Comparison of ENCODE assay signal across 16 cellular contexts in genomic region chr16:11264155-11264832, GRCh38.
DNase-seq lines count a peak whose midpoint lies in the region; ATAC-seq and TF ChIP-seq lines count a peak whose summit lies in the region.
"Had no signal": no experiment of that assay in that cellular context is flagged by ENCODE, and none has a peak within 500 bp of the region (broad histone marks: within the 10 kb centered on the region; RNA-seq: fewer than 3 reads in every experiment).

No MANE protein-coding gene starts in this region.

- H3K4me3 ChIP-seq in GM12865 (ENCODE audit: low read depth, low read length): no peak overlapping the region
- H3K4me3 ChIP-seq: skin epidermis had no signal

- DNase-seq in T-helper 1 cell (no peak), GM12865 (ENCODE audit: low read depth) (peak; percentile 40), SKM-1 treated with dmso at 0.1 percent for 144 hours (lab: John Stamatoyannopoulos, UW; ENCODE audit: unreplicated experiment) (peak; percentile 51), GM13977 (ENCODE audit: low spot score) (no peak)
- no peak for DNase-seq in effector memory CD8-positive, alpha-beta T cell
- DNase-seq: H7, mammary epithelial cell, NCI-H187 treated with DMSO at 0.1 percent for 48 hours, NCI-H82, SHP77 treated with DMSO at 0.1 percent for 48 hours, substantia nigra had no signal

- TF ChIP-seq CTCF in GM12865 (IDR thresholded peaks at IDR 0.05; ENCODE audit: insufficient read depth, low read depth, low read length, missing control alignments) (no peak), GM13977 (IDR thresholded peaks at IDR 0.05; ENCODE audit: extremely low read depth, insufficient read depth, missing control alignments) (no peak)

- no peaks in the 10 kb centered on the region for H3K9me3 Mint-ChIP-seq in T-helper 1 cell treated with Interleukin-12 subunit alpha and Interleukin-12 subunit beta and Interleukin-4 antibody, amounts not matched to agents 30 μg/mL and 1 μg/mL, for 36 hours
- no peaks in the 10 kb centered on the region for H3K9me3 Mint-ChIP-seq in effector memory CD8-positive, alpha-beta T cell
- H3K9me3 Mint-ChIP-seq: WTC11 had no signal

- in situ Hi-C loops in GM13977 (cut with MboI; ENCODE audit: low pct_unique_long_range_greater_than_20kb, low sequenced_read_pairs, unreplicated experiment): no loop called here

- peak; percentile 14 for ATAC-seq in effector memory CD8-positive, alpha-beta T cell (replicated peaks)
- no peak for ATAC-seq in HG02588 (IDR thresholded peaks at IDR 0.05; ENCODE audit: unreplicated experiment)
- no peak for ATAC-seq in HG03135 (IDR thresholded peaks at IDR 0.05; ENCODE audit: unreplicated experiment)
- ATAC-seq: WTC11 had no signal

- no peaks in the 10 kb centered on the region for H3K36me3 Mint-ChIP-seq in T-helper 1 cell treated with Interleukin-12 subunit alpha and Interleukin-12 subunit beta and Interleukin-4 antibody, amounts not matched to agents 30 μg/mL and 1 μg/mL, for 36 hours (ENCODE audit: low read depth)
- peaks cover 2% of the 10 kb centered on the region for H3K36me3 Mint-ChIP-seq in effector memory CD8-positive, alpha-beta T cell (ENCODE audit: insufficient read depth)
- H3K36me3 Mint-ChIP-seq: WTC11 had no signal

- H3K4me3 Mint-ChIP-seq in T-helper 1 cell treated with Interleukin-12 subunit alpha and Interleukin-12 subunit beta and Interleukin-4 antibody, amounts not matched to agents 30 μg/mL and 1 μg/mL, for 36 hours: peak overlapping the region; percentile 36
- H3K4me3 Mint-ChIP-seq in effector memory CD8-positive, alpha-beta T cell: peak overlapping the region in 1 of 2 donors; percentile 19
- H3K4me3 Mint-ChIP-seq: WTC11 had no signal

- peaks cover 29% of the 10 kb centered on the region for H3K4me1 Mint-ChIP-seq in T-helper 1 cell treated with Interleukin-12 subunit alpha and Interleukin-12 subunit beta and Interleukin-4 antibody, amounts not matched to agents 30 μg/mL and 1 μg/mL, for 36 hours (ENCODE audit: low read depth)
- H3K4me1 Mint-ChIP-seq in effector memory CD8-positive, alpha-beta T cell (ENCODE audit: low read depth in 2 of 2): peaks cover 9 to 14% of the 10 kb centered on the region in 2 donors

- H3K27ac Mint-ChIP-seq in T-helper 1 cell treated with Interleukin-12 subunit alpha and Interleukin-12 subunit beta and Interleukin-4 antibody, amounts not matched to agents 30 μg/mL and 1 μg/mL, for 36 hours: peak overlapping the region; percentile 76
- peak overlapping the region in 1 of 2 donors; percentile 52 for H3K27ac Mint-ChIP-seq in effector memory CD8-positive, alpha-beta T cell
- H3K27ac Mint-ChIP-seq: WTC11 had no signal

- peaks cover 12% of the 10 kb centered on the region for H3K27me3 Mint-ChIP-seq in T-helper 1 cell treated with Interleukin-12 subunit alpha and Interleukin-12 subunit beta and Interleukin-4 antibody, amounts not matched to agents 30 μg/mL and 1 μg/mL, for 36 hours (ENCODE audit: low read depth)
- H3K27me3 Mint-ChIP-seq in effector memory CD8-positive, alpha-beta T cell: no peaks in the 10 kb centered on the region

Comparison
In these comparisons a context has a peak if more than half of its experiments do, and no peak if none do; other contexts are left out.
1. DNase-seq: peak in GM12865 (single experiment) and SKM-1 treated with dmso at 0.1 percent for 144 hours (single experiment); none in T-helper 1 cell (0 of 5), effector memory CD8-positive, alpha-beta T cell (0 of 3) and GM13977 (single experiment).